6 cellular contexts compared by ENCODE assay signal in the genomic region with DNA sequence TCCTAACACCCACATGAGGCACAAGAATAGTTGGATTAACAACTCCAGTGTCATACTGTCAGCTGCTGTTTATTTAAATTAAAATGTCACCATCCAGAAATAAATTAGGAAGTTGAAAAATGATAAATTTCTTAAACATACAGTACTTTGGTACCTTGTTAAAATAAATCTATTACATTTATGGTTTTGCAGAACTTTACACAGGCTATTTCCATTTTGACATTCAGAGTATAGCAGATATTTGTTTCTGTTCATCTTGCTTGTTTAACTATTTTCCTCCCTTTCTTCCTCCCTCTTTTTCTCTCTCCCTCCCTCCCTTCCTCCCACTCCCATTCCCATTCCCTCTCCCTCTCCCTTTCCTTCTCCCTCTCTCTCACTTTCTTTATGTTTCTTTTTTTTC.
"Had no signal": no experiment of that assay in that cellular context is flagged by ENCODE, and none has a peak within 500 bp of the region (broad histone marks: within the 10 kb centered on the region; RNA-seq: fewer than 3 reads in every experiment).

No MANE protein-coding gene starts in this region.

- DNase-seq: IMR-90, KBM-7, KG1 had no signal

- H3K9ac ChIP-seq: KMS-11 had no signal

- FAIRE-seq: HTR-8/SVneo had no signal

- H3K27ac ChIP-seq: HL-60, KMS-11 had no signal

- H3K4me2 ChIP-seq: KMS-11 had no signal
